8 cellular contexts compared by ENCODE assay signal in genomic region chr12:130162267-130162666, GRCh38. TPM values are rescaled to one million over a fixed set of nuclear protein-coding genes. Genes with fewer than 3 reads are reported as not detected.
DNase-seq lines count a peak whose midpoint lies in the region; ATAC-seq and TF ChIP-seq lines count a peak whose summit lies in the region.

FZD10 (plus strand) TSS chr12:130162464; CDS start chr12:130162943, 479 bp downstream.

- peak within 1 kb of the TSS; percentile 77 for H3K4me2 ChIP-seq in mesenchymal stem cell (ENCODE audit: low read length, poor library complexity, severe bottlenecking)

- no peak within 1 kb of the TSS for H2BK120ac ChIP-seq in mesenchymal stem cell (ENCODE audit: low read depth, low read length)

- H3K36me3 ChIP-seq in mesenchymal stem cell (ENCODE audit: control insufficient read depth in 1 of 2, insufficient read depth in 2 of 2, low read depth in 1 of 2, low read length in 2 of 2): no peaks in the 10 kb centered on the region
- H3K36me3 ChIP-seq in thoracic aorta: no peaks in the 10 kb centered on the region

- H3K4me3 ChIP-seq in mesenchymal stem cell (ENCODE audit: insufficient read depth in 1 of 2, low read depth in 1 of 2, low read length in 2 of 2): peak within 1 kb of the TSS; percentile 29 to 47
- H3K4me3 ChIP-seq in thoracic aorta: peak within 1 kb of the TSS; percentile 63

- H3K79me1 ChIP-seq in mesenchymal stem cell (replicated peaks; ENCODE audit: low read length, poor library complexity, severe bottlenecking): no peaks in the 10 kb centered on the region

- H3K18ac ChIP-seq in mesenchymal stem cell (ENCODE audit: low read depth in 1 of 2, low read length in 2 of 2): no peak within 1 kb of the TSS

- peak within 1 kb of the TSS; percentile 41 for H4K91ac ChIP-seq in mesenchymal stem cell (ENCODE audit: low read length)

- no peak within 1 kb of the TSS for H3K4ac ChIP-seq in mesenchymal stem cell (ENCODE audit: low read depth in 1 of 2, low read length in 2 of 2)

- no peak within 1 kb of the TSS for H2BK5ac ChIP-seq in mesenchymal stem cell (ENCODE audit: low read depth, low read length, poor library complexity, severe bottlenecking)

- H4K8ac ChIP-seq in mesenchymal stem cell (ENCODE audit: low read length): no peak within 1 kb of the TSS

- H2AFZ ChIP-seq in mesenchymal stem cell (ENCODE audit: low read depth, low read length): no peak within 1 kb of the TSS

- H3K27ac ChIP-seq in mesenchymal stem cell (ENCODE audit: low read length, poor library complexity, severe bottlenecking) (no peak within 1 kb of the TSS), thoracic aorta (no peak within 1 kb of the TSS)

- H3K4me1 ChIP-seq in mesenchymal stem cell (ENCODE audit: control insufficient read depth, insufficient read depth, low read depth, low read length) (peaks cover 28% of the 10 kb centered on the region), thoracic aorta (ENCODE audit: control insufficient read depth in 1 of 2, low read depth in 2 of 2) (peaks cover 0 to 29% of the 10 kb centered on the region in 2 donors)

- peak within 1 kb of the TSS in 1 of 2 experiments; percentile 28 for H3K14ac ChIP-seq in mesenchymal stem cell (ENCODE audit: low read length in 2 of 2)

- ATAC-seq in thoracic aorta (ENCODE audit: insufficient number of reproducible peaks, low FRiP score, low read depth): no peak
- ATAC-seq in HG03460 (IDR thresholded peaks at IDR 0.05; ENCODE audit: unreplicated experiment): no peak
- ATAC-seq in GM19397 (IDR thresholded peaks at IDR 0.05; ENCODE audit: unreplicated experiment): no peak

- WGBS in mesenchymal stem cell: 2% methylated on average over 22 of the region's 51 CpGs

- peaks cover 69 to 79% of the 10 kb centered on the region in 2 experiments for H3K27me3 ChIP-seq in mesenchymal stem cell (ENCODE audit: control insufficient read depth in 1 of 2, insufficient read depth in 1 of 2, low read length in 2 of 2)
- no peaks in the 10 kb centered on the region for H3K27me3 ChIP-seq in thoracic aorta (replicated peaks; ENCODE audit: insufficient read depth)

- TF ChIP-seq CTCF in thoracic aorta (IDR thresholded peaks at IDR 0.05): no peak

- H3K9me3 ChIP-seq in mesenchymal stem cell (ENCODE audit: control insufficient read depth, low read length) (no peaks in the 10 kb centered on the region), thoracic aorta (no peaks in the 10 kb centered on the region)

- H3K9ac ChIP-seq in mesenchymal stem cell (ENCODE audit: low read length): no peak within 1 kb of the TSS

- H2BK15ac ChIP-seq in mesenchymal stem cell (ENCODE audit: low read depth, poor library complexity, severe bottlenecking): no peak within 1 kb of the TSS

- H2AK5ac ChIP-seq in mesenchymal stem cell (ENCODE audit: low read length, severe bottlenecking): no peak within 1 kb of the TSS

- no peak within 1 kb of the TSS for H3K23ac ChIP-seq in mesenchymal stem cell (ENCODE audit: low read length in 2 of 2)

- H2BK12ac ChIP-seq in mesenchymal stem cell (ENCODE audit: low read length in 2 of 2): no peak within 1 kb of the TSS

- DNase-seq in NCI-H748 (lab: John Stamatoyannopoulos, UW; ENCODE audit: unreplicated experiment) (peak; percentile 57), NCI-H748 treated with DMSO at 0.1 percent for 48 hours (lab: John Stamatoyannopoulos, UW) (no peak), cerebellum (ENCODE audit: low spot score) (peak; percentile 37), mesenchymal stem cell (peak; percentile 13), thoracic aorta (ENCODE audit: low spot score) (no peak), NCI-H2227 treated with DMSO at 0.1 percent for 48 hours (lab: John Stamatoyannopoulos, UW) (no peak)

RNA-seq across cellular contexts. Expression of gene FZD10, which starts in this region (rescaled TPM):
- 14.1 TPM for total RNA-seq in cerebellum
- 0.15 TPM for polyA plus RNA-seq in mesenchymal stem cell (2013, experiment 1 of 2)
- polyA plus RNA-seq in mesenchymal stem cell (2013, experiment 2 of 2): 0.11 TPM
- total RNA-seq in thoracic aorta: 1 to 10 TPM in 1 of 2 donors, under 1 TPM in 1; 0.68 to 2.8 TPM

Comparison
In these comparisons a context has a peak if more than half of its experiments do, and no peak if none do; other contexts are left out.
1. DNase-seq: peak in NCI-H748 (single experiment), cerebellum (single experiment) and mesenchymal stem cell (single experiment); none in NCI-H748 treated with DMSO at 0.1 percent for 48 hours (single experiment), thoracic aorta (single experiment) and NCI-H2227 treated with DMSO at 0.1 percent for 48 hours (single experiment).